Comparison of ENCODE assay signal across 1 cellular context in the genomic region with DNA sequence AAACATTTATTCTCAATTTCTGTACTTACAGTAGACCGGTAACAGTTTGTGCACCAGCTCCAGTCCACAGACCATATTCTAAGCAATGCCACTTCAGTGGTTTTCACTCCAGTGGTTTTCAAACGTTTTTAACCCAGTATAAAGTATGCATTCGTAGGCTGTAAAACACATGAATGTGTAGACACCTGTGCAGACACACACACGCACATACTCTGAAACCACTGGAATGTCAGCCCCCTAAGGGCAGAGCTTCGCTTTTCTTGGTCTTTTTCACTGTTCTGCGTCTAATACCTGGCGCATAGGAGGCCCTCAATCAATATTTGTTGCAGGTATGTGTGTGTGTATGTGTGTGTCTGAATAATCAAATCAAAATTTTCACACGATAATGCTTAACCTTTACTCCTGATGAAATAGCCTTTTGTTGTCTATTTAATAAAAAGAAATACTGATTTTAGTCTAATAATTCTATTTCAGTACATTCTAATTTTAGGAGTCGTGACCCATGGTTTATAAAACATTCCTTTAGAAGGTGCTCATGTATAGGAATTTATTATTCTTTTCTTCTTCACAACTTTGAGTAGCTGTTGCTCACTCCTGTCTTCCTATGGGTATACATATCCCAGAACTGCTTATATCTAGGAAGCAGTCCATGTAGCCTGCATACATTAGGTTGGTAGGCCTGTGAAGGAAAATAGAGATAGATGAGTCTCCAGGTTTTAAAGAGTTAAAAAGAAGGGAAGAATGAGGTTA.
TF ChIP-seq lines count a peak whose summit lies in the region.

No MANE protein-coding gene starts in this region.

TF ChIP-seq in HCT116, 20 proteins besides CTCF, POLR2A, EP300 and RAD21:
- TF ChIP-seq FOSL1 (IDR thresholded peaks at IDR 0.05; ENCODE audit: low read depth) = no peak
- TF ChIP-seq SP1 (IDR thresholded peaks at IDR 0.05; ENCODE audit: low read depth) = 0 out of 2 replicates have a peak, but pooled peaks have one; percentile 13
- TF ChIP-seq SIN3A (IDR thresholded peaks at IDR 0.05; ENCODE audit: low read depth) = no peak
- TF ChIP-seq YY1 (IDR thresholded peaks at IDR 0.05; ENCODE audit: extremely low read depth, insufficient replicate concordance, low read depth, low read length) = no peak
